Comparison of ENCODE assay signal across 2 cellular contexts in the genomic region with DNA sequence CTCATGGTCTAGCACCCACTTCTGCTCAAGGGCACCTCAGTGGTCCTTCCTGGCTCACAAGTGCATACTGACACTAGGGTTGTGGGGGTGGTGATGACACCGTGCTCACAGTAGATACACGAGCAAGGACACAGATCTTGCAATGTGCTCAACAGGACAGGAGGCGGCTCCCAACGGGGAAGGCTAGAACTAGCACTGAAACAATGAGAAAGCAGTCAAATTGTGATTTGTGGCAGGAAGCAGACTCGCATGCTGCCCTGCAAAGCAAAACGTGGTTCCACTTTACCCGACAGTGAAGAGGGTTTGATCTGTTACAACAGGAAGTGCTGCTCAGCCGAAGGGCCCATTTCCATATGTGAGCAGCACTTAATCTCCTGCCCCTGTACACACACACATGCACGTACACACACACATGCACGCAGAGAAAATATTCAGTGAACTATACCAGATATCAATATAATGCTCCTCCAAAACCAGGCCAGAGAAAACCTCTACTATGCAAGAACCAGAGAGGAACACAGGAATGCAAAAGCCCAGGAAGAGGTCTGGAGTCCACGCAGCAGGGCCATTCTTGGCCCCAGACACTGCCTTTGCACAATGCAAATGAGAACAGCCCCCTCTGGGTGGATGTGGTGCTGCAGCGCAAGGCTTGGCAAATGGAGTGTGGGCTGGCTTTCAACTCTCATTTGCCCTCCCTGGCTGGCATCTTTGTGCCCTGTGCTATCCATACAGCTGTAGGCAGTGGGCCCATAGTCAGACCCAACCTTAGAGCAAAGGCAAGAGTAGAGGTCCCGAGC.
A peak's percentile ranks its signal among the peaks of the same experiment; 100 is the strongest.
TF ChIP-seq lines count a peak whose summit lies in the region.

No MANE protein-coding gene starts in this region.

TF ChIP-seq in HepG2, 621 proteins besides CTCF, POLR2A, EP300 and RAD21:
- TF ChIP-seq ZNF546 (CRISPR knock-in tag; conservative IDR thresholded peaks at IDR 0.05) (no peak), HOXA3 (CRISPR knock-in tag; IDR thresholded peaks at IDR 0.05) (no peak), SP140L (CRISPR knock-in tag; IDR thresholded peaks at IDR 0.05; ENCODE audit: borderline replicate concordance) (no peak), ZNF772 (CRISPR knock-in tag; IDR thresholded peaks at IDR 0.05) (no peak), ZNF232 (CRISPR knock-in tag; IDR thresholded peaks at IDR 0.05; ENCODE audit: borderline replicate concordance) (no peak), STAG1 (CRISPR knock-in tag; IDR thresholded peaks at IDR 0.05) (peak; percentile 39), CREB3 (CRISPR knock-in tag; IDR thresholded peaks at IDR 0.05) (no peak), SRF (IDR thresholded peaks at IDR 0.05; ENCODE audit: low read depth, low read length) (no peak), SPEN (CRISPR knock-in tag; IDR thresholded peaks at IDR 0.05; ENCODE audit: low read depth) (no peak), MNT (IDR thresholded peaks at IDR 0.05) (no peak), NR2F6 (IDR thresholded peaks at IDR 0.05) (no peak), NR2F6 (CRISPR knock-in tag; IDR thresholded peaks at IDR 0.05) (no peak), SMC3 (IDR thresholded peaks at IDR 0.05; ENCODE audit: low read length) (0 out of 2 replicates have a peak, but pooled peaks have one; percentile 5), ZNF780A (CRISPR knock-in tag; IDR thresholded peaks at IDR 0.05) (no peak), TSC22D2 (CRISPR knock-in tag; IDR thresholded peaks at IDR 0.05; ENCODE audit: borderline replicate concordance) (no peak), REST (IDR thresholded peaks at IDR 0.05; ENCODE audit: borderline replicate concordance in 1 of 2, low read depth in 1 of 2, low read length in 2 of 2) (no peak)
- TF ChIP-seq, protein P1, sequence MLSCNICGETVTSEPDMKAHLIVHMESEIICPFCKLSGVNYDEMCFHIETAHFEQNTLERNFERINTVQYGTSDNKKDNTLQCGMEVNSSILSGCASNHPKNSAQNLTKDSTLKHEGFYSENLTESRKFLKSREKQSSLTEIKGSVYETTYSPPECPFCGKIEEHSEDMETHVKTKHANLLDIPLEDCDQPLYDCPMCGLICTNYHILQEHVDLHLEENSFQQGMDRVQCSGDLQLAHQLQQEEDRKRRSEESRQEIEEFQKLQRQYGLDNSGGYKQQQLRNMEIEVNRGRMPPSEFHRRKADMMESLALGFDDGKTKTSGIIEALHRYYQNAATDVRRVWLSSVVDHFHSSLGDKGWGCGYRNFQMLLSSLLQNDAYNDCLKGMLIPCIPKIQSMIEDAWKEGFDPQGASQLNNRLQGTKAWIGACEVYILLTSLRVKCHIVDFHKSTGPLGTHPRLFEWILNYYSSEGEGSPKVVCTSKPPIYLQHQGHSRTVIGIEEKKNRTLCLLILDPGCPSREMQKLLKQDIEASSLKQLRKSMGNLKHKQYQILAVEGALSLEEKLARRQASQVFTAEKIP (CRISPR knock-in tag; IDR thresholded peaks at IDR 0.05; ENCODE audit: borderline replicate concordance): no peak

TF ChIP-seq in GM12878, 131 proteins besides CTCF, POLR2A, EP300 and RAD21:
- no peak for TF ChIP-seq BCL11A (IDR thresholded peaks at IDR 0.05; ENCODE audit: low read depth, low read length)
- TF ChIP-seq SPI1 (IDR thresholded peaks at IDR 0.05; ENCODE audit: borderline replicate concordance, insufficient read depth, low read depth, low read length): 0 out of 2 replicates have a peak, but pooled peaks have one; percentile 8
- peak in 1 of 2 experiments; percentile 34; a peak in 1 of 4 replicates for TF ChIP-seq ETV6 (conservative IDR thresholded peaks at IDR 0.05 in 1 of 2, IDR thresholded peaks at IDR 0.05 in 1 of 2; ENCODE audit: borderline replicate concordance in 1 of 2, low read depth in 1 of 2)
